Comparison of ENCODE assay signal across 22 cellular contexts in genomic region chr18:3877678-3878077, GRCh38.
DNase-seq lines count a peak whose midpoint lies in the region; ATAC-seq and TF ChIP-seq lines count a peak whose summit lies in the region.
"Had no signal": no experiment of that assay in that cellular context is flagged by ENCODE, and none has a peak within 500 bp of the region (broad histone marks: within the 10 kb centered on the region; RNA-seq: fewer than 3 reads in every experiment).

No MANE protein-coding gene starts in this region.

- TF ChIP-seq CTCF in AG10803 (conservative IDR thresholded peaks at IDR 0.05; ENCODE audit: low read length) (no peak), OCI-LY7 (conservative IDR thresholded peaks at IDR 0.05; ENCODE audit: low read length) (no peak), fibroblast of pulmonary artery (IDR thresholded peaks at IDR 0.05; ENCODE audit: low read length, missing control alignments) (no peak), tibial nerve (IDR thresholded peaks at IDR 0.05) (no peak)

- H3K4me1 ChIP-seq in OCI-LY7 (ENCODE audit: insufficient read depth, low read length, poor library complexity, severe bottlenecking) (peaks cover 6% of the 10 kb centered on the region), tibial nerve (peaks cover 0 to 10% (median 0%) of the 10 kb centered on the region in 4 donors)
- H3K4me1 ChIP-seq: esophagus squamous epithelium, left ventricle myocardium inferior had no signal

- CTCF ChIA-PET in OCI-LY7 (lab: Charles Lee; ENCODE audit: unreplicated experiment): interaction anchor here (0.6 to 1.0 kb wide), 2 partner anchors 8 to 39 kb away, joined by 3 to 4 read pairs; no protein-coding TSS in a partner anchor

- in situ Hi-C loops in ACHN (cut with HindIII; ENCODE audit: low pct_ligation_motif_present, low pct_unique_long_range_greater_than_20kb, low sequenced_read_pairs): no loop called here

- no peaks in the 10 kb centered on the region for H4K20me1 ChIP-seq in OCI-LY7 (ENCODE audit: insufficient read depth, low read length)

- DNase-seq in AG10803 (ENCODE audit: low read depth) (peak; percentile 59), HCEC 1CT (peak; percentile 30), OCI-LY7 (ENCODE audit: low spot score) (no peak), fibroblast of pulmonary artery (ENCODE audit: low read depth) (peak; percentile 34), ACHN (no peak), NCI-H146 treated with DMSO at 0.1 percent for 48 hours (lab: John Stamatoyannopoulos, UW; ENCODE audit: unreplicated experiment) (no peak), tibial nerve (ENCODE audit: low spot score in 2 of 2) (no peak)
- DNase-seq: activated CD4-positive, alpha-beta T cell treated with anti-CD3 and anti-CD28 coated beads, Interleukin-2, amount 50 U/mL, for 1 hour; activated CD8-positive, alpha-beta memory T cell treated with anti-CD3 and anti-CD28 coated beads, Interleukin-2, amount 50 U/mL, for 48 hours; activated gamma-delta T cell treated with Interleukin-2 at 50 U/mL for 16 hours; amniotic stem cell; CD4-positive, alpha-beta T cell; central memory CD4-positive, alpha-beta T cell; DND-41; effector CD4-positive, alpha-beta T cell; esophagus squamous epithelium; left ventricle myocardium inferior; NCI-H1436; NCI-H774 had no signal

- H3K27ac ChIP-seq in OCI-LY7 (ENCODE audit: low read depth, low read length, poor library complexity, severe bottlenecking): no peak overlapping the region
- no peak overlapping the region for H3K27ac ChIP-seq in tibial nerve
- H3K27ac ChIP-seq: esophagus squamous epithelium, left ventricle myocardium inferior, RWPE1 had no signal

- no peaks in the 10 kb centered on the region for H3K79me2 ChIP-seq in OCI-LY7 (ENCODE audit: insufficient read depth, low read depth, low read length)

- no peak for TF ChIP-seq POLR2A in tibial nerve (IDR thresholded peaks at IDR 0.05)

- no peaks in the 10 kb centered on the region for H3K9me2 ChIP-seq in OCI-LY7 (ENCODE audit: insufficient read depth, low read length)

- POLR2A ChIA-PET in OCI-LY7 (lab: Charles Lee): interaction anchor here (0.6 to 1.8 kb wide), 3 partner anchors 13 to 102 kb away, joined by 4 read pairs; no protein-coding TSS in a partner anchor

- H3K9me3 ChIP-seq in OCI-LY7 (ENCODE audit: low read length): no peaks in the 10 kb centered on the region
- H3K9me3 ChIP-seq in tibial nerve: no peaks in the 10 kb centered on the region
- H3K9me3 ChIP-seq: esophagus squamous epithelium, left ventricle myocardium inferior had no signal

- ATAC-seq in esophagus mucosa: no peak
- ATAC-seq: GM23338 had no signal

- no peaks in the 10 kb centered on the region for H3K27me3 ChIP-seq in tibial nerve
- H3K27me3 ChIP-seq: esophagus squamous epithelium had no signal

- peak overlapping the region; percentile 4; the same call in 1 of the 2 replicates for H3K4me2 ChIP-seq in OCI-LY7 (ENCODE audit: low read length)
- H3K4me2 ChIP-seq: GM23338 had no signal

- no peaks in the 10 kb centered on the region for H3K36me3 ChIP-seq in OCI-LY7 (ENCODE audit: insufficient read depth, low read length)
- H3K36me3 ChIP-seq in tibial nerve: no peaks in the 10 kb centered on the region
- H3K36me3 ChIP-seq: esophagus squamous epithelium, left ventricle myocardium inferior had no signal

- BruUV-seq in OCI-LY7 (replicated peaks; lab: Mats Ljungman, UMichigan): no TSS peak

- TF ChIP-seq EP300 in tibial nerve (IDR thresholded peaks at IDR 0.05): no peak

- peak overlapping the region; percentile 42; the same call in 1 of the 2 replicates for H2AFZ ChIP-seq in OCI-LY7 (ENCODE audit: low read length)
- H2AFZ ChIP-seq: GM23338 had no signal

- WGBS in tibial nerve, 2 donors: 83 to 89% methylated on average over 2 of the region's 2 CpGs

- H3K4me3 ChIP-seq in AG10803 (ENCODE audit: low read length) (no peak overlapping the region), OCI-LY7 (ENCODE audit: low read depth, low read length, poor library complexity, severe bottlenecking) (no peak overlapping the region), fibroblast of pulmonary artery (replicated peaks; ENCODE audit: low read depth, low read length) (no peak overlapping the region), tibial nerve (no peak overlapping the region)
- H3K4me3 ChIP-seq: esophagus squamous epithelium, GM23338, left ventricle myocardium inferior had no signal

- intact Hi-C loops in OCI-LY7 (cut with micrococcal nuclease; ENCODE audit: unreplicated experiment): no loop called here

Comparison
In these comparisons a context has a peak if more than half of its experiments do, and no peak if none do; other contexts are left out.
1. DNase-seq: peak in AG10803 (single experiment), HCEC 1CT (single experiment) and fibroblast of pulmonary artery (single experiment); none in OCI-LY7 (single experiment), ACHN (single experiment), NCI-H146 treated with DMSO at 0.1 percent for 48 hours (single experiment) and tibial nerve (0 of 2).